In the genomic region with DNA sequence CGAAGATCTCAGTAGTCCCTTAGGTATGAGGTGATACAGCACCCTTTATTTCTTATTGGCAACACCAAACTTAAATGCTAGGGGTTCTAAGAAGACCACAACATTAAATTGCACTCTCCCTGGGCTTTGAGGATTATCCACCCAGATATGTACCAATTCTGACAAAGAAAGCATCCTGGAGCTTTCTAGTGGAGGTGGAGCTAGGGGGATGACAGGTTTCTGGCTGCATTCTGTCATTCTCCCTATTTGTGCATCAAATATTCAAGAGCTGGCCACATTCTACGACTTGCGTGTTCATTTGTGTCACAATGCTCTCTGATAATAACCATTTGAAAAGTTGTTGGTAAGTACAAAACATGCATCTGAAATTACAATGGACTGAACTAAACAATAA, we compare ENCODE assay signal across 1 cellular context.
TF ChIP-seq lines count a peak whose summit lies in the region.

No MANE protein-coding gene starts in this region.

TF ChIP-seq in IMR-90, 13 proteins besides CTCF, POLR2A, EP300 and RAD21:
- TF ChIP-seq, protein P1, sequence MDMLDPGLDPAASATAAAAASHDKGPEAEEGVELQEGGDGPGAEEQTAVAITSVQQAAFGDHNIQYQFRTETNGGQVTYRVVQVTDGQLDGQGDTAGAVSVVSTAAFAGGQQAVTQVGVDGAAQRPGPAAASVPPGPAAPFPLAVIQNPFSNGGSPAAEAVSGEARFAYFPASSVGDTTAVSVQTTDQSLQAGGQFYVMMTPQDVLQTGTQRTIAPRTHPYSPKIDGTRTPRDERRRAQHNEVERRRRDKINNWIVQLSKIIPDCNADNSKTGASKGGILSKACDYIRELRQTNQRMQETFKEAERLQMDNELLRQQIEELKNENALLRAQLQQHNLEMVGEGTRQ (IDR thresholded peaks at IDR 0.05; ENCODE audit: low read depth, low read length): no peak
TF ChIP-seq in IMR-90: peak in this region for 0.
